2 cellular contexts compared by ENCODE assay signal in the genomic region with DNA sequence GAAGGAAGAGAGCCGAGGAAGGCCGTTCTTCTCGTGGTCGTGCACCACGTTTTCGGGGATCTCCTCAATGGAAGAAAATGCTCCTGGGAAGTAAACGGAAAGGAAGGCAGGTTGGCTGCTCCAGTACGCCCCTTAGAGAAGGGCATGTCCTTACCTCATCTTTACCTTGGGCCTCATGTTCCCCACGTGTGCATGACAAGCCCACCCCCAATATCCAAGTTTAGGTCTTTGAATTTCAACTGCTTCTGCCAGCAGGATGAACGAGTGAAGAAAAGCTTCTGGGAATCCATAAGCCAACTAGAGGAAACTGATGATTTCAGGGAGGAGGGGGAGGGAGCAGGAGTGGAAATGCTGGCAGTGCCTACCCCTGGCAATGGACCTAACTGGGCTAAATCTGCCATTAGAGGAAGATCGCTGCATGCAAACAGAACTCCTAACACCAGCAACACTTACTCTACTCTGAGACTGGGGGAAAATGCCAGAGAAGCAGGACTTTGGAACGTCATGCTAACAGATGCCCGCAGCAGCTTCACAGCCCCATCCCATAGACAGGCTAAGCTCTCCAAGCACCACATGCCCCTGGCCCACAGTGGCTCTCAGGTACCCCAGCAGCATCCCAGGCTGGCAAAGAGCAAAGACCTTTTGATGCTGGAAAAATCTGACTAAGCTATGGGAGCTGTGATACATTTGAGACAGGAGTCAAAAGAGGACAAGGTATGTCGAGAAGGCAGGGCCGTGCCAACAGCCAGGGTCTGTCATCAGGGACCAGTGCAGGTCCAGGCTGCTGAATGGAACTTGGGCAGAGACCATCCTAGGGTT.
TF ChIP-seq lines count a peak whose summit lies in the region.

No MANE protein-coding gene starts in this region.

TF ChIP-seq in GM12891, 5 proteins besides CTCF, POLR2A, EP300 and RAD21:
- TF ChIP-seq SPI1 (IDR thresholded peaks at IDR 0.05; ENCODE audit: low read depth, low read length), result no peak
- TF ChIP-seq POU2F2 (IDR thresholded peaks at IDR 0.05; ENCODE audit: low read depth, low read length), result no peak
- no peak for TF ChIP-seq PAX5 (IDR thresholded peaks at IDR 0.05; ENCODE audit: insufficient read depth, low read length, severe bottlenecking)
- no peak for TF ChIP-seq POLR2AphosphoS5 (IDR thresholded peaks at IDR 0.05; ENCODE audit: low read depth, low read length)
- no peak; the same call in 1 of the 2 replicates for TF ChIP-seq TAF1 (IDR thresholded peaks at IDR 0.05; ENCODE audit: low read depth, low read length)

TF ChIP-seq in GM12878, 131 proteins besides CTCF, POLR2A, EP300 and RAD21 (continues in another document):
- TF ChIP-seq ASH2L (IDR thresholded peaks at IDR 0.05; ENCODE audit: borderline replicate concordance, low read depth), result no peak
- TF ChIP-seq, protein P1, sequence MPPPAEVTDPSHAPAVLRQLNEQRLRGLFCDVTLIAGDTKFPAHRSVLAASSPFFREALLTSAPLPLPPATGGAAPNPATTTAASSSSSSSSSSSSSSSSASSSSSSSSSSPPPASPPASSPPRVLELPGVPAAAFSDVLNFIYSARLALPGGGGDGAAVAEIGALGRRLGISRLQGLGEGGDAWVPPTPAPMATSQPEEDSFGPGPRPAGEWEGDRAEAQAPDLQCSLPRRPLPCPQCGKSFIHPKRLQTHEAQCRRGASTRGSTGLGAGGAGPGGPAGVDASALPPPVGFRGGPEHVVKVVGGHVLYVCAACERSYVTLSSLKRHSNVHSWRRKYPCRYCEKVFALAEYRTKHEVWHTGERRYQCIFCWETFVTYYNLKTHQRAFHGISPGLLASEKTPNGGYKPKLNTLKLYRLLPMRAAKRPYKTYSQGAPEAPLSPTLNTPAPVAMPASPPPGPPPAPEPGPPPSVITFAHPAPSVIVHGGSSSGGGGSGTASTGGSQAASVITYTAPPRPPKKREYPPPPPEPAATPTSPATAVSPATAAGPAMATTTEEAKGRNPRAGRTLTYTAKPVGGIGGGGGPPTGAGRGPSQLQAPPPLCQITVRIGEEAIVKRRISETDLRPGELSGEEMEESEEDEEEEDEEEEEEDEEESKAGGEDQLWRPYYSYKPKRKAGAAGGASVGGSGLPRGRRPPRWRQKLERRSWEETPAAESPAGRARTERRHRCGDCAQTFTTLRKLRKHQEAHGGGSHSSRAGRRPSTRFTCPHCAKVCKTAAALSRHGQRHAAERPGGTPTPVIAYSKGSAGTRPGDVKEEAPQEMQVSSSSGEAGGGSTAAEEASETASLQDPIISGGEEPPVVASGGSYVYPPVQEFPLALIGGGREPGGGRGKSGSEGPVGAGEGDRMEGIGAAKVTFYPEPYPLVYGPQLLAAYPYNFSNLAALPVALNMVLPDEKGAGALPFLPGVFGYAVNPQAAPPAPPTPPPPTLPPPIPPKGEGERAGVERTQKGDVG (CRISPR knock-in tag; IDR thresholded peaks at IDR 0.05), result no peak
- TF ChIP-seq CBFB (IDR thresholded peaks at IDR 0.05; ENCODE audit: low read depth), result no peak
- TF ChIP-seq BMI1 (IDR thresholded peaks at IDR 0.05; ENCODE audit: borderline replicate concordance), result no peak
- TF ChIP-seq ZNF274 (IDR thresholded peaks at IDR 0.05; ENCODE audit: insufficient read depth, insufficient read length), result no peak
- 0 out of 2 replicates have a peak, but pooled peaks have one; percentile 11 for TF ChIP-seq ZNF207 (IDR thresholded peaks at IDR 0.05; ENCODE audit: borderline replicate concordance)
- TF ChIP-seq, protein P2, sequence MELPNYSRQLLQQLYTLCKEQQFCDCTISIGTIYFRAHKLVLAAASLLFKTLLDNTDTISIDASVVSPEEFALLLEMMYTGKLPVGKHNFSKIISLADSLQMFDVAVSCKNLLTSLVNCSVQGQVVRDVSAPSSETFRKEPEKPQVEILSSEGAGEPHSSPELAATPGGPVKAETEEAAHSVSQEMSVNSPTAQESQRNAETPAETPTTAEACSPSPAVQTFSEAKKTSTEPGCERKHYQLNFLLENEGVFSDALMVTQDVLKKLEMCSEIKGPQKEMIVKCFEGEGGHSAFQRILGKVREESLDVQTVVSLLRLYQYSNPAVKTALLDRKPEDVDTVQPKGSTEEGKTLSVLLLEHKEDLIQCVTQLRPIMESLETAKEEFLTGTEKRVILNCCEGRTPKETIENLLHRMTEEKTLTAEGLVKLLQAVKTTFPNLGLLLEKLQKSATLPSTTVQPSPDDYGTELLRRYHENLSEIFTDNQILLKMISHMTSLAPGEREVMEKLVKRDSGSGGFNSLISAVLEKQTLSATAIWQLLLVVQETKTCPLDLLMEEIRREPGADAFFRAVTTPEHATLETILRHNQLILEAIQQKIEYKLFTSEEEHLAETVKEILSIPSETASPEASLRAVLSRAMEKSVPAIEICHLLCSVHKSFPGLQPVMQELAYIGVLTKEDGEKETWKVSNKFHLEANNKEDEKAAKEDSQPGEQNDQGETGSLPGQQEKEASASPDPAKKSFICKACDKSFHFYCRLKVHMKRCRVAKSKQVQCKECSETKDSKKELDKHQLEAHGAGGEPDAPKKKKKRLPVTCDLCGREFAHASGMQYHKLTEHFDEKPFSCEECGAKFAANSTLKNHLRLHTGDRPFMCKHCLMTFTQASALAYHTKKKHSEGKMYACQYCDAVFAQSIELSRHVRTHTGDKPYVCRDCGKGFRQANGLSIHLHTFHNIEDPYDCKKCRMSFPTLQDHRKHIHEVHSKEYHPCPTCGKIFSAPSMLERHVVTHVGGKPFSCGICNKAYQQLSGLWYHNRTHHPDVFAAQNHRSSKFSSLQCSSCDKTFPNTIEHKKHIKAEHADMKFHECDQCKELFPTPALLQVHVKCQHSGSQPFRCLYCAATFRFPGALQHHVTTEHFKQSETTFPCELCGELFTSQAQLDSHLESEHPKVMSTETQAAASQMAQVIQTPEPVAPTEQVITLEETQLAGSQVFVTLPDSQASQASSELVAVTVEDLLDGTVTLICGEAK (IDR thresholded peaks at IDR 0.05; ENCODE audit: borderline replicate concordance), result no peak
- TF ChIP-seq JUND (IDR thresholded peaks at IDR 0.05; ENCODE audit: low read depth, low read length), result no peak
- TF ChIP-seq NRF1 (conservative IDR thresholded peaks at IDR 0.05; ENCODE audit: low read depth, low read length), result no peak
- no peak for TF ChIP-seq SMAD1 (IDR thresholded peaks at IDR 0.05; ENCODE audit: low read depth, partially characterized antibody)
- no peak for TF ChIP-seq PML (IDR thresholded peaks at IDR 0.05; ENCODE audit: low read length)
- TF ChIP-seq, protein P3, sequence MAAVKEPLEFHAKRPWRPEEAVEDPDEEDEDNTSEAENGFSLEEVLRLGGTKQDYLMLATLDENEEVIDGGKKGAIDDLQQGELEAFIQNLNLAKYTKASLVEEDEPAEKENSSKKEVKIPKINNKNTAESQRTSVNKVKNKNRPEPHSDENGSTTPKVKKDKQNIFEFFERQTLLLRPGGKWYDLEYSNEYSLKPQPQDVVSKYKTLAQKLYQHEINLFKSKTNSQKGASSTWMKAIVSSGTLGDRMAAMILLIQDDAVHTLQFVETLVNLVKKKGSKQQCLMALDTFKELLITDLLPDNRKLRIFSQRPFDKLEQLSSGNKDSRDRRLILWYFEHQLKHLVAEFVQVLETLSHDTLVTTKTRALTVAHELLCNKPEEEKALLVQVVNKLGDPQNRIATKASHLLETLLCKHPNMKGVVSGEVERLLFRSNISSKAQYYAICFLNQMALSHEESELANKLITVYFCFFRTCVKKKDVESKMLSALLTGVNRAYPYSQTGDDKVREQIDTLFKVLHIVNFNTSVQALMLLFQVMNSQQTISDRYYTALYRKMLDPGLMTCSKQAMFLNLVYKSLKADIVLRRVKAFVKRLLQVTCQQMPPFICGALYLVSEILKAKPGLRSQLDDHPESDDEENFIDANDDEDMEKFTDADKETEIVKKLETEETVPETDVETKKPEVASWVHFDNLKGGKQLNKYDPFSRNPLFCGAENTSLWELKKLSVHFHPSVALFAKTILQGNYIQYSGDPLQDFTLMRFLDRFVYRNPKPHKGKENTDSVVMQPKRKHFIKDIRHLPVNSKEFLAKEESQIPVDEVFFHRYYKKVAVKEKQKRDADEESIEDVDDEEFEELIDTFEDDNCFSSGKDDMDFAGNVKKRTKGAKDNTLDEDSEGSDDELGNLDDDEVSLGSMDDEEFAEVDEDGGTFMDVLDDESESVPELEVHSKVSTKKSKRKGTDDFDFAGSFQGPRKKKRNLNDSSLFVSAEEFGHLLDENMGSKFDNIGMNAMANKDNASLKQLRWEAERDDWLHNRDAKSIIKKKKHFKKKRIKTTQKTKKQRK (IDR thresholded peaks at IDR 0.05; ENCODE audit: low read depth, low read length), result no peak
- no peak for TF ChIP-seq TBL1XR1 (IDR thresholded peaks at IDR 0.05; ENCODE audit: low read depth, low read length)
- TF ChIP-seq, protein P4, sequence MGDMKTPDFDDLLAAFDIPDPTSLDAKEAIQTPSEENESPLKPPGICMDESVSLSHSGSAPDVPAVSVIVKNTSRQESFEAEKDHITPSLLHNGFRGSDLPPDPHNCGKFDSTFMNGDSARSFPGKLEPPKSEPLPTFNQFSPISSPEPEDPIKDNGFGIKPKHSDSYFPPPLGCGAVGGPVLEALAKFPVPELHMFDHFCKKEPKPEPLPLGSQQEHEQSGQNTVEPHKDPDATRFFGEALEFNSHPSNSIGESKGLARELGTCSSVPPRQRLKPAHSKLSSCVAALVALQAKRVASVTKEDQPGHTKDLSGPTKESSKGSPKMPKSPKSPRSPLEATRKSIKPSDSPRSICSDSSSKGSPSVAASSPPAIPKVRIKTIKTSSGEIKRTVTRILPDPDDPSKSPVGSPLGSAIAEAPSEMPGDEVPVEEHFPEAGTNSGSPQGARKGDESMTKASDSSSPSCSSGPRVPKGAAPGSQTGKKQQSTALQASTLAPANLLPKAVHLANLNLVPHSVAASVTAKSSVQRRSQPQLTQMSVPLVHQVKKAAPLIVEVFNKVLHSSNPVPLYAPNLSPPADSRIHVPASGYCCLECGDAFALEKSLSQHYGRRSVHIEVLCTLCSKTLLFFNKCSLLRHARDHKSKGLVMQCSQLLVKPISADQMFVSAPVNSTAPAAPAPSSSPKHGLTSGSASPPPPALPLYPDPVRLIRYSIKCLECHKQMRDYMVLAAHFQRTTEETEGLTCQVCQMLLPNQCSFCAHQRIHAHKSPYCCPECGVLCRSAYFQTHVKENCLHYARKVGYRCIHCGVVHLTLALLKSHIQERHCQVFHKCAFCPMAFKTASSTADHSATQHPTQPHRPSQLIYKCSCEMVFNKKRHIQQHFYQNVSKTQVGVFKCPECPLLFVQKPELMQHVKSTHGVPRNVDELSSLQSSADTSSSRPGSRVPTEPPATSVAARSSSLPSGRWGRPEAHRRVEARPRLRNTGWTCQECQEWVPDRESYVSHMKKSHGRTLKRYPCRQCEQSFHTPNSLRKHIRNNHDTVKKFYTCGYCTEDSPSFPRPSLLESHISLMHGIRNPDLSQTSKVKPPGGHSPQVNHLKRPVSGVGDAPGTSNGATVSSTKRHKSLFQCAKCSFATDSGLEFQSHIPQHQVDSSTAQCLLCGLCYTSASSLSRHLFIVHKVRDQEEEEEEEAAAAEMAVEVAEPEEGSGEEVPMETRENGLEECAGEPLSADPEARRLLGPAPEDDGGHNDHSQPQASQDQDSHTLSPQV (IDR thresholded peaks at IDR 0.05), result peak; percentile 91
- TF ChIP-seq, protein P5, sequence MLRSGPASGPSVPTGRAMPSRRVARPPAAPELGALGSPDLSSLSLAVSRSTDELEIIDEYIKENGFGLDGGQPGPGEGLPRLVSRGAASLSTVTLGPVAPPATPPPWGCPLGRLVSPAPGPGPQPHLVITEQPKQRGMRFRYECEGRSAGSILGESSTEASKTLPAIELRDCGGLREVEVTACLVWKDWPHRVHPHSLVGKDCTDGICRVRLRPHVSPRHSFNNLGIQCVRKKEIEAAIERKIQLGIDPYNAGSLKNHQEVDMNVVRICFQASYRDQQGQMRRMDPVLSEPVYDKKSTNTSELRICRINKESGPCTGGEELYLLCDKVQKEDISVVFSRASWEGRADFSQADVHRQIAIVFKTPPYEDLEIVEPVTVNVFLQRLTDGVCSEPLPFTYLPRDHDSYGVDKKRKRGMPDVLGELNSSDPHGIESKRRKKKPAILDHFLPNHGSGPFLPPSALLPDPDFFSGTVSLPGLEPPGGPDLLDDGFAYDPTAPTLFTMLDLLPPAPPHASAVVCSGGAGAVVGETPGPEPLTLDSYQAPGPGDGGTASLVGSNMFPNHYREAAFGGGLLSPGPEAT (IDR thresholded peaks at IDR 0.05; ENCODE audit: low read depth), result 0 out of 2 replicates have a peak, but pooled peaks have one; percentile 11
- TF ChIP-seq ZNF217 (IDR thresholded peaks at IDR 0.05), result no peak
- TF ChIP-seq, protein P6, sequence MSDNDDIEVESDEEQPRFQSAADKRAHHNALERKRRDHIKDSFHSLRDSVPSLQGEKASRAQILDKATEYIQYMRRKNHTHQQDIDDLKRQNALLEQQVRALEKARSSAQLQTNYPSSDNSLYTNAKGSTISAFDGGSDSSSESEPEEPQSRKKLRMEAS (IDR thresholded peaks at IDR 0.05; ENCODE audit: low read depth, low read length), result peak; percentile 74
- no peak for TF ChIP-seq STAT3 (IDR thresholded peaks at IDR 0.05; ENCODE audit: low read depth, low read length)
- TF ChIP-seq MEF2B (IDR thresholded peaks at IDR 0.05; ENCODE audit: partially characterized antibody, poor library complexity, severe bottlenecking), result peak; percentile 14
- TF ChIP-seq GABPA (IDR thresholded peaks at IDR 0.05; ENCODE audit: low read depth), result no peak
- TF ChIP-seq, protein P7, sequence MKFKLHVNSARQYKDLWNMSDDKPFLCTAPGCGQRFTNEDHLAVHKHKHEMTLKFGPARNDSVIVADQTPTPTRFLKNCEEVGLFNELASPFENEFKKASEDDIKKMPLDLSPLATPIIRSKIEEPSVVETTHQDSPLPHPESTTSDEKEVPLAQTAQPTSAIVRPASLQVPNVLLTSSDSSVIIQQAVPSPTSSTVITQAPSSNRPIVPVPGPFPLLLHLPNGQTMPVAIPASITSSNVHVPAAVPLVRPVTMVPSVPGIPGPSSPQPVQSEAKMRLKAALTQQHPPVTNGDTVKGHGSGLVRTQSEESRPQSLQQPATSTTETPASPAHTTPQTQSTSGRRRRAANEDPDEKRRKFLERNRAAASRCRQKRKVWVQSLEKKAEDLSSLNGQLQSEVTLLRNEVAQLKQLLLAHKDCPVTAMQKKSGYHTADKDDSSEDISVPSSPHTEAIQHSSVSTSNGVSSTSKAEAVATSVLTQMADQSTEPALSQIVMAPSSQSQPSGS (IDR thresholded peaks at IDR 0.05; ENCODE audit: low read length), result no peak
- TF ChIP-seq ZNF384 (IDR thresholded peaks at IDR 0.05; ENCODE audit: borderline replicate concordance, low read depth, low read length), result no peak
- no peak for TF ChIP-seq NFXL1 (IDR thresholded peaks at IDR 0.05; ENCODE audit: borderline replicate concordance)
- no peak for TF ChIP-seq CBX3 (IDR thresholded peaks at IDR 0.05; ENCODE audit: borderline replicate concordance, low read depth)
- TF ChIP-seq ZZZ3 (IDR thresholded peaks at IDR 0.05; ENCODE audit: control insufficient read depth, insufficient read length, low read depth), result no peak
- no peak for TF ChIP-seq LARP7 (IDR thresholded peaks at IDR 0.05)
- TF ChIP-seq SUPT20H (IDR thresholded peaks at IDR 0.05; ENCODE audit: borderline replicate concordance, control insufficient read depth, low read depth, low read length), result no peak
